ENCODE assay signal across 16 cellular contexts in genomic region chr1:201786824-201787223, GRCh38. TPM values are rescaled to one million over a fixed set of nuclear protein-coding genes. Genes with fewer than 3 reads are reported as not detected.
DNase-seq lines count a peak whose midpoint lies in the region; ATAC-seq and TF ChIP-seq lines count a peak whose summit lies in the region.
"Had no signal": no experiment of that assay in that cellular context is flagged by ENCODE, and none has a peak within 500 bp of the region (broad histone marks: within the 10 kb centered on the region; RNA-seq: fewer than 3 reads in every experiment).

No MANE protein-coding gene starts in this region.

- POLR2A ChIA-PET in WTC11 (lab: Charles Lee), result no interaction called here

- peaks cover 53% of the 10 kb centered on the region for H3F3A ChIP-seq in neural progenitor cell (ENCODE audit: low read depth)

- H3K9me3 ChIP-seq in RWPE2 (ENCODE audit: severe bottlenecking) (no peaks in the 10 kb centered on the region), fibroblast of lung (ENCODE audit: control insufficient read depth, insufficient read depth, low read depth, low read length) (no peaks in the 10 kb centered on the region), neural progenitor cell (ENCODE audit: low read depth) (no peaks in the 10 kb centered on the region), upper lobe of right lung (no peaks in the 10 kb centered on the region)
- H3K9me3 ChIP-seq: BE2C, stomach had no signal

- H2AFZ ChIP-seq in fibroblast of lung (ENCODE audit: low read length) (no peak overlapping the region), neural progenitor cell (replicated peaks) (no peak overlapping the region)

- H3K9me3 Mint-ChIP-seq in neural progenitor cell (no peaks in the 10 kb centered on the region), WTC11 (peaks cover 11% of the 10 kb centered on the region)
- no peaks in the 10 kb centered on the region for H3K9me3 Mint-ChIP-seq in activated T-helper 17 cell treated with anti-CD3 and anti-CD28 coated beads, Interleukin-2, amount 50 U/mL, for 72 hours
- H3K9me3 Mint-ChIP-seq: activated B cell treated with CpG ODN at 0.5 μM for 24 hours; activated CD8-positive, alpha-beta T cell treated with anti-CD3 and anti-CD28 coated beads for 36 hours; activated T-helper 1 cell treated with anti-CD3 and anti-CD28 coated beads, Interleukin-12 subunit alpha, Interleukin-12 subunit beta, Interleukin-2, Interleukin-4 antibody, amounts not matched to agents 30 ng/mL and 10 ng/mL and 1 ng/mL, durations not matched to agents 14 hours and 24 hours and 36 hours had no signal

- peaks cover 10% of the 10 kb centered on the region for H3K4me1 Mint-ChIP-seq in neural progenitor cell
- no peaks in the 10 kb centered on the region for H3K4me1 Mint-ChIP-seq in WTC11
- no peaks in the 10 kb centered on the region for H3K4me1 Mint-ChIP-seq in activated T-helper 17 cell treated with anti-CD3 and anti-CD28 coated beads, Interleukin-2, amount 50 U/mL, for 72 hours
- H3K4me1 Mint-ChIP-seq: T-helper 17 cell had no signal

- H4K20me1 ChIP-seq in fibroblast of lung (ENCODE audit: control insufficient read depth, extremely low read depth, insufficient read depth, low read length), result no peaks in the 10 kb centered on the region
- no peaks in the 10 kb centered on the region for H4K20me1 ChIP-seq in neural progenitor cell (ENCODE audit: low read depth)

- H3K4me2 ChIP-seq in fibroblast of lung (ENCODE audit: extremely low read depth, insufficient read depth, low read length), result no peak overlapping the region
- H3K4me2 ChIP-seq in neural progenitor cell, result no peak overlapping the region

- intact Hi-C loops in upper lobe of right lung (cut with DNase I), result no loop called here

- H3K27ac ChIP-seq in RWPE2 (ENCODE audit: poor library complexity, severe bottlenecking), result peak overlapping the region; percentile 88
- H3K27ac ChIP-seq in fibroblast of lung (ENCODE audit: insufficient read depth, low read length), result peak overlapping the region; percentile 29
- peak overlapping the region; percentile 57 for H3K27ac ChIP-seq in neural progenitor cell
- H3K27ac ChIP-seq in upper lobe of right lung, result peak overlapping the region; percentile 11

- H3K4me3 ChIP-seq in RWPE2 (ENCODE audit: severe bottlenecking) (no peak overlapping the region), fibroblast of lung (replicated peaks in 1 of 4; ENCODE audit: control extremely low read depth in 1 of 4, insufficient read depth in 1 of 4, low read depth in 3 of 4, low read length in 4 of 4) (no peak overlapping the region), neural progenitor cell (no peak overlapping the region), upper lobe of right lung (no peak overlapping the region)
- H3K4me3 ChIP-seq: stomach had no signal

- H3K27me3 ChIP-seq in RWPE2 (ENCODE audit: insufficient read depth, poor library complexity, severe bottlenecking) (no peaks in the 10 kb centered on the region), fibroblast of lung (ENCODE audit: control insufficient read depth, insufficient read depth, low read length) (no peaks in the 10 kb centered on the region), neural progenitor cell (no peaks in the 10 kb centered on the region), upper lobe of right lung (no peaks in the 10 kb centered on the region)
- H3K27me3 ChIP-seq: BE2C, stomach had no signal

- no peak for ATAC-seq in RWPE2 (ENCODE audit: low read depth)
- no peak for ATAC-seq in upper lobe of right lung
- ATAC-seq in WTC11, result no peak
- ATAC-seq in activated T-helper 17 cell treated with anti-CD3 and anti-CD28 coated beads, Interleukin-2, amount 50 U/mL, for 72 hours (replicated peaks), result no peak
- ATAC-seq: activated CD8-positive, alpha-beta T cell treated with anti-CD3 and anti-CD28 coated beads for 36 hours; T-helper 17 cell had no signal

- DNase-seq in RWPE2 (ENCODE audit: low spot score) (no peak), fibroblast of lung (ENCODE audit: low read depth in 2 of 2) (no peak), neural progenitor cell (ENCODE audit: low spot score) (no peak), upper lobe of right lung (no peak), WTC11 (ENCODE audit: low spot score) (no peak)
- DNase-seq in activated effector memory CD4-positive, alpha-beta T cell treated with anti-CD3 and anti-CD28 coated beads, Interleukin-2, amount 50 U/mL, for 16 hours, result no peak
- DNase-seq: activated B cell treated with CpG ODN at 0.5 μM for 24 hours; activated CD8-positive, alpha-beta T cell treated with anti-CD3 and anti-CD28 coated beads for 36 hours; BE2C; NCI-H2029; NCI-H510A; SIG-M5; stomach; T-helper 17 cell had no signal

- H3K4me1 ChIP-seq in RWPE2 (ENCODE audit: insufficient read depth, poor library complexity, severe bottlenecking) (peaks cover 34% of the 10 kb centered on the region), fibroblast of lung (ENCODE audit: control insufficient read depth, extremely low read depth, insufficient read depth, low read length) (peaks cover 30% of the 10 kb centered on the region), neural progenitor cell (no peaks in the 10 kb centered on the region), upper lobe of right lung (peaks cover 34% of the 10 kb centered on the region)
- H3K4me1 ChIP-seq: BE2C had no signal

- H3K27me3 Mint-ChIP-seq in neural progenitor cell (ENCODE audit: insufficient read depth, low read depth) (peaks cover 2% of the 10 kb centered on the region), WTC11 (ENCODE audit: low read depth) (no peaks in the 10 kb centered on the region)
- no peaks in the 10 kb centered on the region for H3K27me3 Mint-ChIP-seq in activated T-helper 17 cell treated with anti-CD3 and anti-CD28 coated beads, Interleukin-2, amount 50 U/mL, for 72 hours
- H3K27me3 Mint-ChIP-seq: activated B cell treated with CpG ODN at 0.5 μM for 24 hours; activated CD8-positive, alpha-beta T cell treated with anti-CD3 and anti-CD28 coated beads for 36 hours; T-helper 17 cell had no signal

- peaks cover 92% of the 10 kb centered on the region for H3K36me3 ChIP-seq in RWPE2 (ENCODE audit: low read depth)
- peaks cover 55% of the 10 kb centered on the region for H3K36me3 ChIP-seq in fibroblast of lung (ENCODE audit: control insufficient read depth, insufficient read depth, low read length)
- peaks cover 37% of the 10 kb centered on the region for H3K36me3 ChIP-seq in neural progenitor cell
- peaks cover 41% of the 10 kb centered on the region for H3K36me3 ChIP-seq in upper lobe of right lung

- peaks cover 66% of the 10 kb centered on the region for H3K36me3 Mint-ChIP-seq in neural progenitor cell
- peaks cover 78% of the 10 kb centered on the region for H3K36me3 Mint-ChIP-seq in WTC11
- no peaks in the 10 kb centered on the region for H3K36me3 Mint-ChIP-seq in activated T-helper 17 cell treated with anti-CD3 and anti-CD28 coated beads, Interleukin-2, amount 50 U/mL, for 72 hours (ENCODE audit: low read depth)

- H3K79me2 ChIP-seq in fibroblast of lung (ENCODE audit: control insufficient read depth, insufficient read depth, low read length), result peaks cover 14% of the 10 kb centered on the region
- peaks cover 12% of the 10 kb centered on the region for H3K79me2 ChIP-seq in neural progenitor cell (ENCODE audit: low read depth)

- H3K4me3 Mint-ChIP-seq in neural progenitor cell (no peak overlapping the region), WTC11 (no peak overlapping the region)
- H3K4me3 Mint-ChIP-seq in activated T-helper 17 cell treated with anti-CD3 and anti-CD28 coated beads, Interleukin-2, amount 50 U/mL, for 72 hours, result no peak overlapping the region
- H3K4me3 Mint-ChIP-seq: activated B cell treated with CpG ODN at 0.5 μM for 24 hours; activated CD8-positive, alpha-beta T cell treated with anti-CD3 and anti-CD28 coated beads for 36 hours; activated T-helper 1 cell treated with anti-CD3 and anti-CD28 coated beads, Interleukin-12 subunit alpha, Interleukin-12 subunit beta, Interleukin-2, Interleukin-4 antibody, amounts not matched to agents 30 ng/mL and 10 ng/mL and 1 ng/mL, durations not matched to agents 14 hours and 24 hours and 36 hours; T-helper 17 cell had no signal

- H3K27ac Mint-ChIP-seq in neural progenitor cell (peak overlapping the region; percentile 35), WTC11 (no peak overlapping the region)
- H3K27ac Mint-ChIP-seq in activated T-helper 17 cell treated with anti-CD3 and anti-CD28 coated beads, Interleukin-2, amount 50 U/mL, for 72 hours, result no peak overlapping the region
- H3K27ac Mint-ChIP-seq: activated B cell treated with CpG ODN at 0.5 μM for 24 hours; activated CD8-positive, alpha-beta T cell treated with anti-CD3 and anti-CD28 coated beads for 36 hours; activated T-helper 1 cell treated with anti-CD3 and anti-CD28 coated beads, Interleukin-12 subunit alpha, Interleukin-12 subunit beta, Interleukin-2, Interleukin-4 antibody, amounts not matched to agents 30 ng/mL and 10 ng/mL and 1 ng/mL, durations not matched to agents 14 hours and 24 hours and 36 hours; T-helper 17 cell had no signal

- H3K9ac ChIP-seq in fibroblast of lung (ENCODE audit: insufficient read depth, low read length) (no peak overlapping the region), neural progenitor cell (no peak overlapping the region)

- CTCF ChIA-PET in WTC11 (lab: Charles Lee), result interaction anchor here (11.2 kb wide), 1 partner anchor 77 kb away, joined by 378 read pairs; no protein-coding TSS in a partner anchor

- no peak for TF ChIP-seq CTCF in RWPE2 (IDR thresholded peaks at IDR 0.05; ENCODE audit: poor library complexity, severe bottlenecking)
- no peak for TF ChIP-seq CTCF in fibroblast of lung (conservative IDR thresholded peaks at IDR 0.05 in 1 of 2, IDR thresholded peaks at IDR 0.05 in 1 of 2; ENCODE audit: low read depth in 1 of 2, low read length in 2 of 2)
- no peak for TF ChIP-seq CTCF in neural progenitor cell (IDR thresholded peaks at IDR 0.05)
- TF ChIP-seq CTCF in upper lobe of right lung (IDR thresholded peaks at IDR 0.05), result no peak
- no peak for TF ChIP-seq CTCF in WTC11 (IDR thresholded peaks at IDR 0.05)

TF ChIP-seq in WTC11, 78 proteins besides CTCF, POLR2A, EP300 and RAD21 (continues in another document):
- TF ChIP-seq NR1H2 (CRISPR knock-in tag; IDR thresholded peaks at IDR 0.05), result no peak
- TF ChIP-seq ZNF219 (CRISPR knock-in tag; IDR thresholded peaks at IDR 0.05; ENCODE audit: borderline replicate concordance), result no peak
- TF ChIP-seq ZBTB21 (CRISPR knock-in tag; IDR thresholded peaks at IDR 0.05; ENCODE audit: borderline replicate concordance), result no peak
- no peak for TF ChIP-seq RORB (CRISPR knock-in tag; IDR thresholded peaks at IDR 0.05)
- no peak for TF ChIP-seq CREB1 (CRISPR knock-in tag; IDR thresholded peaks at IDR 0.05)

RNA-seq across cellular contexts. Expression of gene IPO9, which starts 42.1 kb away (rescaled TPM):
- 19.0 and 28.4 TPM in 2 replicates for total RNA-seq in fibroblast of lung
- 29.2 and 44.5 TPM in 2 replicates for polyA plus RNA-seq in fibroblast of lung
- polyA plus RNA-seq in fibroblast of lung (2012), result 31.8 and 46.4 TPM in 2 replicates
- polyA minus RNA-seq in fibroblast of lung (ENCODE audit: low replicate concordance), result 54.0 and 56.7 TPM in 2 replicates
- 63.2 and 71.2 TPM in 2 replicates for total RNA-seq in neural progenitor cell (ENCODE audit: low replicate concordance)
- 44.5 TPM for total RNA-seq in upper lobe of right lung
- total RNA-seq in WTC11 (2021), result 94.1 to 98.6 TPM (median 97.2 TPM) in 3 replicates
- total RNA-seq in activated T-helper 17 cell treated with anti-CD3 and anti-CD28 coated beads, Interleukin-2, amount 50 U/mL, for 72 hours, result 10 to 100 TPM; 54.3 to 70.2 TPM

Comparison
In these comparisons a context has a peak if more than half of its experiments do, and no peak if none do; other contexts are left out.
1. H3K27ac ChIP-seq: peak in every context shown above with its lines; median percentile 88 in RWPE2; 57 in neural progenitor cell; 29 in fibroblast of lung; 11 in upper lobe of right lung.